8 cellular contexts compared by ENCODE assay signal in genomic region chr1:155307247-155307740, GRCh38. TPM values are rescaled to one million over a fixed set of nuclear protein-coding genes. Genes with fewer than 3 reads are reported as not detected.
DNase-seq lines count a peak whose midpoint lies in the region; ATAC-seq lines count a peak whose summit lies in the region.

No MANE protein-coding gene starts in this region.

- ATAC-seq in GM18909 (IDR thresholded peaks at IDR 0.05; ENCODE audit: poor library complexity, unreplicated experiment) (no peak), GM19324 (IDR thresholded peaks at IDR 0.05; ENCODE audit: low FRiP score, unreplicated experiment) (no peak)

- peaks cover 17% of the 10 kb centered on the region for H3K36me3 ChIP-seq in adipocyte (ENCODE audit: control insufficient read depth, insufficient read depth, low read length, severe bottlenecking)

- no peak overlapping the region for H3K9ac ChIP-seq in adipocyte (ENCODE audit: low read length)

- H3K27me3 ChIP-seq in adipocyte (replicated peaks; ENCODE audit: control insufficient read depth, insufficient read depth, low read length) = no peaks in the 10 kb centered on the region

- no peak overlapping the region for H3K4me3 ChIP-seq in adipocyte (ENCODE audit: low read length)

- DNase-seq in NOMO-1 (lab: John Stamatoyannopoulos, UW; ENCODE audit: unreplicated experiment in 2 of 2) (peak; percentile 53 to 73), NOMO-1 treated with dmso at 0.1 percent for 144 hours (lab: John Stamatoyannopoulos, UW; ENCODE audit: unreplicated experiment) (no peak), NCI-H1105 (lab: John Stamatoyannopoulos, UW) (peak; percentile 8), adipocyte (ENCODE audit: low read depth) (peak; percentile 40), myocyte (ENCODE audit: low read depth) (peak; percentile 55), middle frontal gyrus (ENCODE audit: extremely low spot score, low spot score) (no peak)

- peaks cover 30% of the 10 kb centered on the region for H3K4me1 ChIP-seq in adipocyte (ENCODE audit: control insufficient read depth, insufficient read depth, low read length)

- H3K9me3 ChIP-seq in adipocyte (ENCODE audit: control insufficient read depth, low read length) = no peaks in the 10 kb centered on the region

RNA-seq across cellular contexts. Expression of gene FDPS, which starts 1.4 kb away (rescaled TPM):
- 369 and 536 TPM in 2 replicates for total RNA-seq in myocyte
- 674 TPM for polyA plus RNA-seq in myocyte (2012)

RNA-seq across cellular contexts. Expression of gene PKLR, which starts 6.1 kb away (rescaled TPM):
- total RNA-seq in myocyte = not detected in 2 replicates
- polyA plus RNA-seq in myocyte (2012) = 0.06 TPM

RNA-seq across cellular contexts. Expression of gene RUSC1, which starts 13.4 kb away (rescaled TPM):
- 16.1 and 18.8 TPM in 2 replicates for total RNA-seq in myocyte
- polyA plus RNA-seq in myocyte (2012) = 18.8 TPM

RNA-seq across cellular contexts. Expression of gene HCN3, which starts 30.0 kb away (rescaled TPM):
- 2.1 and 3.0 TPM in 2 replicates for total RNA-seq in myocyte
- 8.1 TPM for polyA plus RNA-seq in myocyte (2012)

RNA-seq across cellular contexts. Expression of gene CLK2, which starts 34.0 kb away (rescaled TPM):
- total RNA-seq in myocyte = 24.8 and 26.8 TPM in 2 replicates
- 39.4 TPM for polyA plus RNA-seq in myocyte (2012)

Comparison
In these comparisons a context has a peak if more than half of its experiments do, and no peak if none do; other contexts are left out.
1. DNase-seq: peak in NOMO-1 (2 of 2), NCI-H1105 (single experiment), adipocyte (single experiment) and myocyte (single experiment); none in NOMO-1 treated with dmso at 0.1 percent for 144 hours (single experiment) and middle frontal gyrus (single experiment).